ENCODE assay signal across 17 cellular contexts in the genomic region with DNA sequence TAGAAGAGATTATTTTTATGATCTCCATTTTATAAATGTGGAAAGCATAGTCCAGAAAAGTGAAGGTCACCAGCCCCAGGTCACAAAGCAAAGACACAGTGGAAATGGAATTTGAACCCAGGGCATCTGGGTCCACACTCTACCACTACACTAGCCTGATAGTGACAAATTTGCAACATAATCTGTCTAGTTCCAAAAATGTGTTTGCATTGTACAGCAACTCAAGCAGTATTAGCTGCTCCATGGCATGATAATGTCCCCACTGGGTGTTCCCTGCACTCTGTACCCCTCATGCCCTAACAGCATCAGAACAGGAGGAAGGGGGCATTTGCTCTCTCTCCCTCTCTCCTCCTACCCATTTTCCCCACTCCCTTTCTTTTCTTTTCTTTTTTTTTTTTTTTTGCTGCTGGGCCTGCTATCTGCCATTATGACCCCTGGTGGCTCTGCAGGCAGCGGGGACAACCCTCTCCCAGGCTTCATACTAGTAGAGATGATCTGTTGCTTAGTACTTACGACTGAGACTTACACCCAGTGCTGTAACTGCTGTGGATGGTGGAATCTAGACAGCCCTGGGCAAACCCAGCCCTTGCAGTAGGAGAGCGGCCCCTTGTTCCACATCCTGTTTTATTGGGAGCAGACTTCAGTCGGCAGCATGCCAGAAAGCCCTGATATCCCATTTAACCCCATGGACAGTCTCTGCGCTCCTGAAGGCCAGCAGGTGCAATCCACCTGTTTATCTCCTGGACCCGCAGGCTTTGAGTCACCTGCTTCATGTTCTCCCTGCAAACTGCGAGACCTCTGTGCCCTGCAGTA.
DNase-seq lines count a peak whose midpoint lies in the region; ATAC-seq, FAIRE-seq and TF ChIP-seq lines count a peak whose summit lies in the region.
"Had no signal": no experiment of that assay in that cellular context is flagged by ENCODE, and none has a peak within 500 bp of the region (broad histone marks: within the 10 kb centered on the region; RNA-seq: fewer than 3 reads in every experiment).

No MANE protein-coding gene starts in this region.

- H3K27me3 ChIP-seq in NT2/D1 (ENCODE audit: insufficient read depth, insufficient read length) (no peaks in the 10 kb centered on the region), hepatocyte (no peaks in the 10 kb centered on the region), right cardiac atrium (ENCODE audit: control insufficient read depth, insufficient read depth) (no peaks in the 10 kb centered on the region)

- H3K4me1 ChIP-seq in NT2/D1 (ENCODE audit: insufficient read depth, insufficient read length) (peaks cover 19% of the 10 kb centered on the region), hepatocyte (ENCODE audit: insufficient read depth) (peaks cover 49% of the 10 kb centered on the region), right cardiac atrium (ENCODE audit: control insufficient read depth, insufficient read depth, low read length) (no peaks in the 10 kb centered on the region)

- H3K27ac ChIP-seq in hepatocyte (peak overlapping the region; percentile 75), right cardiac atrium (ENCODE audit: low read length) (no peak overlapping the region)
- H3K27ac ChIP-seq: skin epidermis had no signal

- H3K36me3 ChIP-seq in NT2/D1 (ENCODE audit: insufficient read depth, insufficient read length, low read length): no peaks in the 10 kb centered on the region
- H3K36me3 ChIP-seq in hepatocyte (replicated peaks; ENCODE audit: insufficient read depth, low read depth): no peaks in the 10 kb centered on the region

- TF ChIP-seq CTCF in hepatocyte (IDR thresholded peaks at IDR 0.05; ENCODE audit: poor library complexity): no peak

- no peak overlapping the region for H3K4me2 ChIP-seq in hepatocyte

- no peaks in the 10 kb centered on the region for H4K20me1 ChIP-seq in hepatocyte (ENCODE audit: insufficient read depth, poor library complexity, severe bottlenecking)

- no peaks in the 10 kb centered on the region for H3K9me3 ChIP-seq in NT2/D1 (ENCODE audit: insufficient read depth, low read length)
- no peaks in the 10 kb centered on the region for H3K9me3 ChIP-seq in hepatocyte (ENCODE audit: low read depth)
- no peaks in the 10 kb centered on the region for H3K9me3 ChIP-seq in right cardiac atrium (ENCODE audit: control insufficient read depth, low read length)

- H2AFZ ChIP-seq in hepatocyte: no peak overlapping the region

- no peaks in the 10 kb centered on the region for H3K9me2 ChIP-seq in hepatocyte (replicated peaks; ENCODE audit: insufficient read depth)

- no peak for ATAC-seq in right cardiac atrium
- ATAC-seq: activated CD4-positive, CD25-positive, alpha-beta regulatory T cell treated with anti-CD3 and anti-CD28 coated beads, Interleukin-2, amount 50 U/mL, for 24 hours; activated CD8-positive, alpha-beta memory T cell treated with anti-CD3 and anti-CD28 coated beads, Interleukin-2, amount 10 ng/mL, durations not matched to agents 7 days and 5 days; stimulated activated effector memory CD8-positive, alpha-beta T cell treated with anti-CD3 and anti-CD28 coated beads, Interleukin-12 subunit alpha, Interleukin-12 subunit beta, amount 100 ng/mL, for 72 hours; T-helper 17 cell had no signal

- 39% methylated on average over 7 of the region's 7 CpGs for WGBS in hepatocyte (ENCODE audit: low lambda C conversion rate, missing lambda C conversion rate)
- WGBS in right cardiac atrium: 59% methylated on average over 7 of the region's 7 CpGs

- DNase-seq in NCI-H2107 (lab: John Stamatoyannopoulos, UW) (peak; percentile 31), NCI-H2107 treated with DMSO at 0.1 percent for 48 hours (lab: John Stamatoyannopoulos, UW; ENCODE audit: unreplicated experiment) (no peak), NT2/D1 (ENCODE audit: low read depth, low spot score) (no peak), hepatocyte (ENCODE audit: low spot score) (peak; percentile 81), urothelium cell line (ENCODE audit: low spot score) (no peak), GF-D8 (lab: John Stamatoyannopoulos, UW) (no peak), right cardiac atrium (no peak)
- no peak for DNase-seq in stimulated activated CD4-positive, alpha-beta T cell treated with anti-CD3 and anti-CD28 coated beads, Interleukin-15, amount 100 ng/mL, for 24 hours
- DNase-seq: activated CD8-positive, alpha-beta memory T cell treated with anti-CD3 and anti-CD28 coated beads, Interleukin-2, amount 10 ng/mL, durations not matched to agents 7 days and 5 days; activated gamma-delta T cell; amygdala; NCI-H2029 treated with DMSO at 0.1 percent for 48 hours; T-helper 17 cell; trophoblast cell had no signal

- peak overlapping the region; percentile 34 for H3K9ac ChIP-seq in NT2/D1 (ENCODE audit: insufficient read length, low read depth)

- intact Hi-C loops in right cardiac atrium (cut with DNase I): no loop called here

- H3K4me3 ChIP-seq in NT2/D1 (ENCODE audit: insufficient read length, low read depth): no peak overlapping the region
- H3K4me3 ChIP-seq in hepatocyte: no peak overlapping the region
- H3K4me3 ChIP-seq in right cardiac atrium (ENCODE audit: low read length): no peak overlapping the region
- H3K4me3 ChIP-seq: skin epidermis had no signal

- H3K79me2 ChIP-seq in hepatocyte: peaks cover 44% of the 10 kb centered on the region

- FAIRE-seq in urothelium cell line (lab: Jason Lieb, UNC): peak; percentile 69

Comparison
In these comparisons a context has a peak if more than half of its experiments do, and no peak if none do; other contexts are left out.
1. DNase-seq: peak in NCI-H2107 (single experiment) and hepatocyte (single experiment); none in NCI-H2107 treated with DMSO at 0.1 percent for 48 hours (single experiment), NT2/D1 (single experiment), urothelium cell line (single experiment), GF-D8 (single experiment), right cardiac atrium (0 of 3) and stimulated activated CD4-positive, alpha-beta T cell treated with anti-CD3 and anti-CD28 coated beads, Interleukin-15, amount 100 ng/mL, for 24 hours (single experiment).